29 cellular contexts compared by ENCODE assay signal in genomic region chr11:38819986-38820385, GRCh38.
"Had no signal": no experiment of that assay in that cellular context is flagged by ENCODE, and none has a peak within 500 bp of the region (broad histone marks: within the 10 kb centered on the region; RNA-seq: fewer than 3 reads in every experiment).

No MANE protein-coding gene starts in this region.

- H3K27me3 ChIP-seq: brain microvascular endothelial cell, dorsolateral prefrontal cortex, esophagus muscularis mucosa, gastroesophageal sphincter, heart right ventricle had no signal

- ATAC-seq: activated CD4-positive, alpha-beta T cell treated with anti-CD3 and anti-CD28 coated beads for 36 hours; activated CD8-positive, alpha-beta memory T cell treated with anti-CD3 and anti-CD28 coated beads, Interleukin-2, amount 10 ng/mL, durations not matched to agents 7 days and 5 days; activated CD8-positive, alpha-beta T cell treated with anti-CD3 and anti-CD28 coated beads, Interleukin-2, amount 10 ng/mL, durations not matched to agents 7 days and 5 days; activated naive CD4-positive, alpha-beta T cell treated with anti-CD3 and anti-CD28 coated beads, Interleukin-2, amount 50 U/mL, for 72 hours; activated T-cell treated with anti-CD3 and anti-CD28 coated beads, Interleukin-2, amount 50 U/mL, for 72 hours; gastroesophageal sphincter; heart right ventricle; T-helper 17 cell had no signal

- H3K27ac ChIP-seq: brain microvascular endothelial cell, coronary artery, dorsolateral prefrontal cortex, esophagus muscularis mucosa, gastroesophageal sphincter, heart right ventricle had no signal

- H3K4me3 ChIP-seq: coronary artery, dorsolateral prefrontal cortex, esophagus muscularis mucosa, gastroesophageal sphincter, heart right ventricle had no signal

- H3K9me3 ChIP-seq: esophagus muscularis mucosa, gastroesophageal sphincter had no signal

- DNase-seq: activated CD4-positive, alpha-beta memory T cell treated with anti-CD3 and anti-CD28 coated beads for 36 hours; activated CD4-positive, alpha-beta T cell treated with anti-CD3 and anti-CD28 coated beads for 36 hours; activated CD4-positive, alpha-beta T cell treated with anti-CD3 and anti-CD28 coated beads, Interleukin-2, amount 10 ng/mL, durations not matched to agents 24 days and 14 days; activated CD4-positive, CD25-positive, alpha-beta regulatory T cell; activated CD4-positive, CD25-positive, alpha-beta regulatory T cell treated with anti-CD3 and anti-CD28 coated beads, Interleukin-2, amount 50 U/mL, for 72 hours; activated CD8-positive, alpha-beta memory T cell treated with anti-CD3 and anti-CD28 coated beads, Interleukin-2, amount 10 ng/mL, durations not matched to agents 7 days and 5 days; activated CD8-positive, alpha-beta memory T cell treated with anti-CD3 and anti-CD28 coated beads, Interleukin-2, amount 50 U/mL, for 4 hours; activated CD8-positive, alpha-beta T cell treated with anti-CD3 and anti-CD28 coated beads, Interleukin-2, amount 10 ng/mL, durations not matched to agents 7 days and 5 days; activated gamma-delta T cell; activated naive CD4-positive, alpha-beta T cell; activated naive CD4-positive, alpha-beta T cell treated with anti-CD3 and anti-CD28 coated beads, Interleukin-2, amount 10 ng/mL, durations not matched to agents 7 days and 5 days; activated naive CD8-positive, alpha-beta T cell treated with anti-CD3 and anti-CD28 coated beads, Interleukin-2, amount 10 ng/mL, durations not matched to agents 7 days and 5 days; activated T-cell treated with anti-CD3 and anti-CD28 coated beads, Interleukin-2, amount 50 U/mL, for 1 hour; activated T-cell treated with anti-CD3 and anti-CD28 coated beads, Interleukin-2, amount 50 U/mL, for 72 hours; amniotic stem cell; anterior cingulate cortex; brain microvascular endothelial cell; dorsolateral prefrontal cortex; effector memory CD4-positive, alpha-beta T cell; endodermal cell; erythroblast; foreskin melanocyte; heart right ventricle; T-helper 1 cell; T-helper 17 cell had no signal

- H3K36me3 ChIP-seq: brain microvascular endothelial cell, esophagus muscularis mucosa, gastroesophageal sphincter, heart right ventricle had no signal

- H3K4me1 ChIP-seq: esophagus muscularis mucosa, gastroesophageal sphincter, heart right ventricle had no signal
